8 cellular contexts compared by ENCODE assay signal in the genomic region with DNA sequence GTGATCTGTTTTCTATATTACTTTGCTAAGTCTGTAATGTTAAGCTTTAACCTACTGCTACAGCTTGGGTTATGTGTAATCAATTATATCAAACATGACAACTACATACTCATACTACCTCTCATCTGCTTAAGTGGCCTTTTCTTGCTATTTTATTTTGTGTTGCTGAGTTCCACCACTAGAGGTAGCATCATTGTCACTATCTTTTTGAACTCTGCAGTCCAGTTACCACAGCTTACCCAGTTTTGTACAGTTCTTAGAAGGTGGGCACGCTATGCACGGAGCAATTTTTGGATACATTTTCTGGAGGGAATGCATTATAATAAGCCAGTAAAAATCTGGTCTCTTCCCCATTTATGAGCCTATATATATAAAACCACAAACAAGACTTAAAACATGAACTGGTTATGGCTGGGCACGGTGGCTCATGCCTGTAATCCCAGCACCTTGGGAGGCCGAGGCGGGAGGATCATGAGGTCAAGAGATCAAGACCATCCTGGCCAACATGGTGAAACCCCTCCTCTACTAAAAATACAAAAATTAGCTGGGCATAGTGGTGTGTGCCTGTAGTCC. TPM values are rescaled to one million over a fixed set of nuclear protein-coding genes. Genes with fewer than 3 reads are reported as not detected.
DNase-seq lines count a peak whose midpoint lies in the region; ATAC-seq and TF ChIP-seq lines count a peak whose summit lies in the region.

No MANE protein-coding gene starts in this region.

- H2AFZ ChIP-seq in Karpas-422 (ENCODE audit: low read length) = no peak overlapping the region

- no peak overlapping the region; the same call in 1 of the 2 replicates for H3K27ac Mint-ChIP-seq in WTC11
- no peak overlapping the region for H3K27ac Mint-ChIP-seq in immature natural killer cell

- H3K27me3 ChIP-seq in Karpas-422 (ENCODE audit: low read length) (0 out of 2 replicates have a peak, but pooled peaks cover 2% of the 10 kb centered on the region), tibial nerve (no peaks in the 10 kb centered on the region)

- no peaks in the 10 kb centered on the region for H3K9me3 ChIP-seq in Karpas-422 (ENCODE audit: low read length)
- H3K9me3 ChIP-seq in tibial nerve = no peaks in the 10 kb centered on the region

- H3K27ac ChIP-seq in Karpas-422 (ENCODE audit: low read length) = no peak overlapping the region
- H3K27ac ChIP-seq in tibial nerve = no peak overlapping the region

- H4K20me1 ChIP-seq in Karpas-422 (ENCODE audit: insufficient read depth, low read depth, low read length) = no peaks in the 10 kb centered on the region

- H3K4me3 ChIP-seq in Karpas-422 (ENCODE audit: low read length) (no peak overlapping the region), tibial nerve (no peak overlapping the region)

- TF ChIP-seq POLR2A in tibial nerve (IDR thresholded peaks at IDR 0.05) = no peak

- no peak overlapping the region for H3K4me2 ChIP-seq in Karpas-422 (ENCODE audit: low read depth, low read length, poor library complexity, severe bottlenecking)

- CTCF ChIA-PET in GM10248 (lab: Yijun Ruan, JAX) (interaction anchor here (0.7 to 5.5 kb wide), 32 partner anchors 9 to 242 kb away, joined by 3 to 40 read pairs (median 4); no protein-coding TSS in a partner anchor), WTC11 (lab: Charles Lee) (interaction anchor here (0.6 to 2.2 kb wide), 8 partner anchors 8 to 154 kb away, joined by 3 to 12 read pairs (median 6); a partner anchor contains a TSS)

- H3K36me3 ChIP-seq in Karpas-422 (ENCODE audit: insufficient read depth, low read length) = no peaks in the 10 kb centered on the region
- peaks cover 0 to 29% (median 3%) of the 10 kb centered on the region in 3 donors for H3K36me3 ChIP-seq in tibial nerve

- no peak overlapping the region for H3K4me3 Mint-ChIP-seq in WTC11
- H3K4me3 Mint-ChIP-seq in immature natural killer cell = no peak overlapping the region

- POLR2A ChIA-PET in GM10248 (lab: Yijun Ruan, JAX) = no interaction called here
- POLR2A ChIA-PET in WTC11 (lab: Charles Lee) = no interaction called here

- TF ChIP-seq EP300 in tibial nerve (IDR thresholded peaks at IDR 0.05) = no peak

- no peaks in the 10 kb centered on the region for H3K36me3 Mint-ChIP-seq in WTC11
- peaks cover 0 to 4% (median 0%) of the 10 kb centered on the region in 3 donors for H3K36me3 Mint-ChIP-seq in immature natural killer cell

- no peaks in the 10 kb centered on the region for H3K9me2 ChIP-seq in Karpas-422 (replicated peaks; ENCODE audit: insufficient read depth, low read length)

- H3K4me1 Mint-ChIP-seq in WTC11 (no peaks in the 10 kb centered on the region), immature natural killer cell (no peaks in the 10 kb centered on the region)

- no peak overlapping the region for H3K9ac ChIP-seq in Karpas-422 (ENCODE audit: low read length)

- H3K9me3 Mint-ChIP-seq in WTC11 (no peaks in the 10 kb centered on the region), immature natural killer cell (no peaks in the 10 kb centered on the region)

- no peaks in the 10 kb centered on the region for H3K79me2 ChIP-seq in Karpas-422 (ENCODE audit: low read length)

- no peaks in the 10 kb centered on the region for H3K27me3 Mint-ChIP-seq in WTC11 (ENCODE audit: low read depth)
- no peaks in the 10 kb centered on the region for H3K27me3 Mint-ChIP-seq in immature natural killer cell (ENCODE audit: low read depth in 3 of 3)

- TF ChIP-seq CTCF in GM10248 (IDR thresholded peaks at IDR 0.05; ENCODE audit: control extremely low read depth, extremely low read depth, low read depth, missing control alignments) (peak; percentile 57), WTC11 (IDR thresholded peaks at IDR 0.05) (0 out of 2 replicates have a peak, but pooled peaks have one; percentile 31), tibial nerve (IDR thresholded peaks at IDR 0.05) (peak; percentile 23 to 63 (median 44))

- peak; percentile 71 for ATAC-seq in WTC11
- ATAC-seq in GM21515 (IDR thresholded peaks at IDR 0.05; ENCODE audit: unreplicated experiment) = no peak

- WGBS in tibial nerve, 2 donors = 75 to 81% methylated on average over 5 of the region's 5 CpGs

- H3K4me1 ChIP-seq in Karpas-422 (ENCODE audit: low read length) (no peaks in the 10 kb centered on the region), tibial nerve (peaks cover 0 to 11% (median 0%) of the 10 kb centered on the region in 4 donors)

- DNase-seq in A172 (ENCODE audit: low spot score) = peak; percentile 14
- DNase-seq in GM10248 (ENCODE audit: extremely low spot score) = peak; percentile 39
- peak; percentile 75 for DNase-seq in Karpas-422
- no peak for DNase-seq in WTC11 (ENCODE audit: low spot score)
- DNase-seq in immature natural killer cell = peak in 2 of 3 donors; percentile 2 to 6
- DNase-seq in tibial nerve (ENCODE audit: low spot score in 2 of 2) = no peak
- no peak for DNase-seq in GM19238 (ENCODE audit: insufficient read length, low spot score)

TF ChIP-seq in WTC11, 78 proteins besides CTCF, POLR2A, EP300 and RAD21:
- TF ChIP-seq ZNF671 (CRISPR knock-in tag; IDR thresholded peaks at IDR 0.05) (no peak), IRF2 (CRISPR knock-in tag; IDR thresholded peaks at IDR 0.05; ENCODE audit: borderline replicate concordance, low read depth) (no peak), ZNF416 (CRISPR knock-in tag; IDR thresholded peaks at IDR 0.05) (no peak), SMAD4 (CRISPR knock-in tag; IDR thresholded peaks at IDR 0.05) (no peak), ZBTB21 (CRISPR knock-in tag; IDR thresholded peaks at IDR 0.05; ENCODE audit: borderline replicate concordance) (no peak), ZNF317 (CRISPR knock-in tag; IDR thresholded peaks at IDR 0.05; ENCODE audit: borderline replicate concordance, low read depth) (no peak)
- TF ChIP-seq, protein P1, sequence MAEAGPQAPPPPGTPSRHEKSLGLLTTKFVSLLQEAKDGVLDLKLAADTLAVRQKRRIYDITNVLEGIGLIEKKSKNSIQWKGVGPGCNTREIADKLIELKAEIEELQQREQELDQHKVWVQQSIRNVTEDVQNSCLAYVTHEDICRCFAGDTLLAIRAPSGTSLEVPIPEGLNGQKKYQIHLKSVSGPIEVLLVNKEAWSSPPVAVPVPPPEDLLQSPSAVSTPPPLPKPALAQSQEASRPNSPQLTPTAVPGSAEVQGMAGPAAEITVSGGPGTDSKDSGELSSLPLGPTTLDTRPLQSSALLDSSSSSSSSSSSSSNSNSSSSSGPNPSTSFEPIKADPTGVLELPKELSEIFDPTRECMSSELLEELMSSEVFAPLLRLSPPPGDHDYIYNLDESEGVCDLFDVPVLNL (CRISPR knock-in tag; IDR thresholded peaks at IDR 0.05; ENCODE audit: borderline replicate concordance, low read depth) = no peak
- TF ChIP-seq, protein P2, sequence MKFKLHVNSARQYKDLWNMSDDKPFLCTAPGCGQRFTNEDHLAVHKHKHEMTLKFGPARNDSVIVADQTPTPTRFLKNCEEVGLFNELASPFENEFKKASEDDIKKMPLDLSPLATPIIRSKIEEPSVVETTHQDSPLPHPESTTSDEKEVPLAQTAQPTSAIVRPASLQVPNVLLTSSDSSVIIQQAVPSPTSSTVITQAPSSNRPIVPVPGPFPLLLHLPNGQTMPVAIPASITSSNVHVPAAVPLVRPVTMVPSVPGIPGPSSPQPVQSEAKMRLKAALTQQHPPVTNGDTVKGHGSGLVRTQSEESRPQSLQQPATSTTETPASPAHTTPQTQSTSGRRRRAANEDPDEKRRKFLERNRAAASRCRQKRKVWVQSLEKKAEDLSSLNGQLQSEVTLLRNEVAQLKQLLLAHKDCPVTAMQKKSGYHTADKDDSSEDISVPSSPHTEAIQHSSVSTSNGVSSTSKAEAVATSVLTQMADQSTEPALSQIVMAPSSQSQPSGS (CRISPR knock-in tag; IDR thresholded peaks at IDR 0.05; ENCODE audit: borderline replicate concordance, low read depth) = no peak
- TF ChIP-seq, protein P3, sequence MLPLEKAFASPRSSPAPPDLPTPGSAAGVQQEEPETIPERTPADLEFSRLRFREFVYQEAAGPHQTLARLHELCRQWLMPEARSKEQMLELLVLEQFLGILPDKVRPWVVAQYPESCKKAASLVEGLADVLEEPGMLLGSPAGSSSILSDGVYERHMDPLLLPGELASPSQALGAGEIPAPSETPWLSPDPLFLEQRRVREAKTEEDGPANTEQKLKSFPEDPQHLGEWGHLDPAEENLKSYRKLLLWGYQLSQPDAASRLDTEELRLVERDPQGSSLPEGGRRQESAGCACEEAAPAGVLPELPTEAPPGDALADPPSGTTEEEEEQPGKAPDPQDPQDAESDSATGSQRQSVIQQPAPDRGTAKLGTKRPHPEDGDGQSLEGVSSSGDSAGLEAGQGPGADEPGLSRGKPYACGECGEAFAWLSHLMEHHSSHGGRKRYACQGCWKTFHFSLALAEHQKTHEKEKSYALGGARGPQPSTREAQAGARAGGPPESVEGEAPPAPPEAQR (CRISPR knock-in tag; IDR thresholded peaks at IDR 0.05) = no peak

RNA-seq across cellular contexts. Expression of a gene that starts 48.5 kb away (rescaled TPM):
- 7.3 and 9.6 TPM in 2 replicates for total RNA-seq in A172 (2014; rRNA removed; shearing (Covaris generic))
- 14.7 and 22.0 TPM in 2 replicates for total RNA-seq in Karpas-422 (2014; rRNA removed; shearing (Covaris generic); ENCODE audit: low replicate concordance)
- 59.9 to 64.1 TPM (median 61.0 TPM) in 3 replicates for total RNA-seq in WTC11 (2021)
- 1 to 10 TPM; 2.9 to 6.9 (median 5.3) TPM for polyA plus RNA-seq in immature natural killer cell
- total RNA-seq in tibial nerve = 10 to 100 TPM; 35.1 to 62.3 (median 47.4) TPM

RNA-seq across cellular contexts. Expression of a gene that starts 59.7 kb away (rescaled TPM):
- 14.0 and 15.8 TPM in 2 replicates for total RNA-seq in A172 (2014; rRNA removed; shearing (Covaris generic))
- 0.18 and 3.3 TPM in 2 replicates for total RNA-seq in Karpas-422 (2014; rRNA removed; shearing (Covaris generic); ENCODE audit: low replicate concordance)
- 3.4 to 3.7 TPM (median 3.5 TPM) in 3 replicates for total RNA-seq in WTC11 (2021)
- polyA plus RNA-seq in immature natural killer cell = 1 to 10 TPM in 2 of 3 donors, not detected in 1; 1.4 to 3.6 TPM
- total RNA-seq in tibial nerve = 10 to 100 TPM; 13.5 to 34.7 (median 23.3) TPM

Comparison
In these comparisons a context has a peak if more than half of its experiments do, and no peak if none do; other contexts are left out.
1. DNase-seq: peak in A172 (single experiment), GM10248 (single experiment), Karpas-422 (single experiment) and immature natural killer cell (2 of 3); none in WTC11 (single experiment), tibial nerve (0 of 2) and GM19238 (single experiment).
2. Peak in every context shown above with its lines, with median percentiles within 50 percentile points of each other: CTCF ChIP-seq.